Comparison of ENCODE assay signal across 21 cellular contexts in the genomic region with DNA sequence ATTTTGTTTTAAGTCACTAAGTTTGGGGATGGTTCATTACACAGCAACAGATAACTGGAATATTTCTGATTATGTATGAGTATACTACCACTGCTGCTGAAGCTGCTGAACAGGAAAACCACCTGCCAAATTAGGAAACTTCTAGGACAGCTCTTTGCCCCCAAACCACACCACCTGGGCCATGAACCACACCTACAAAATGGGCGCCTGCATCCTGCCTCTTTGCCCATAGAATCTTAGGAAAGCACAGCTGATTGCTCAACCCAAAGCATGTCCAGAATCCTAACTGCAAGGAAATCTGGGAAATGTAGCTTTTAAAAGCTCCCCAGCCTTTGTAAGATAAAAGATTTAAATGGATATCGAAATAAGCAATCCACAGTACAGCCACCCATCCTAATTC. TPM values are rescaled to one million over a fixed set of nuclear protein-coding genes. Genes with fewer than 3 reads are reported as not detected.
A peak's percentile ranks its signal among the peaks of the same experiment; 100 is the strongest.
DNase-seq lines count a peak whose midpoint lies in the region; ATAC-seq, FAIRE-seq and TF ChIP-seq lines count a peak whose summit lies in the region.
"Had no signal": no experiment of that assay in that cellular context is flagged by ENCODE, and none has a peak within 500 bp of the region (broad histone marks: within the 10 kb centered on the region; RNA-seq: fewer than 3 reads in every experiment).

No MANE protein-coding gene starts in this region.

- no peak overlapping the region for H3K4me2 ChIP-seq in DND-41 (ENCODE audit: insufficient read depth, low read length)
- H3K4me2 ChIP-seq: GM23338 had no signal

- H3K79me2 ChIP-seq in DND-41 (ENCODE audit: insufficient read depth, low read length): no peaks in the 10 kb centered on the region

- WGBS in pancreas, 2 donors: 51 to 56% methylated on average over 2 of the region's 2 CpGs
- WGBS in small intestine, 3 donors: 13 to 49% (median 24%) methylated on average over 2 of the region's 2 CpGs

- FAIRE-seq in pancreas (lab: Jason Lieb, UNC) (no peak), small intestine (lab: Jason Lieb, UNC) (no peak)
- FAIRE-seq: D721Med, G401.6 had no signal

- no peak overlapping the region for H3K9ac ChIP-seq in DND-41 (ENCODE audit: low read depth, low read length)

- POLR2A ChIA-PET in HEK293T (lab: Yijun Ruan, JAX): interaction anchor here (1.3 kb wide), 1 partner anchor 32 kb away, joined by 3 read pairs; no protein-coding TSS in a partner anchor

- H2AFZ ChIP-seq in DND-41 (ENCODE audit: low read depth, low read length): no peak overlapping the region
- H2AFZ ChIP-seq: GM23338 had no signal

- H3K4me3 ChIP-seq in DND-41 (ENCODE audit: low read depth in 1 of 2, low read length in 2 of 2) (no peak overlapping the region), pancreas (no peak overlapping the region), small intestine (ENCODE audit: low read depth in 1 of 2, low read length in 2 of 2) (no peak overlapping the region)
- H3K4me3 ChIP-seq: GM23338 had no signal

- ATAC-seq in DND-41 (ENCODE audit: insufficient read depth, low read depth) (peak; percentile 78), left lobe of liver (peak; percentile 52), pancreas (peak in 3 of 4 donors; percentile 19 to 41 (median 37)), GM21381 (IDR thresholded peaks at IDR 0.05; ENCODE audit: unreplicated experiment) (no peak)
- ATAC-seq: CD8-positive, alpha-beta T cell; GM23338 had no signal

- H4K20me1 ChIP-seq in DND-41 (ENCODE audit: insufficient read depth, low read length): no peaks in the 10 kb centered on the region

- no peaks in the 10 kb centered on the region for H3K9me3 ChIP-seq in DND-41 (ENCODE audit: insufficient read depth, low read length, severe bottlenecking)
- no peaks in the 10 kb centered on the region for H3K9me3 ChIP-seq in pancreas
- H3K9me3 ChIP-seq in small intestine (ENCODE audit: control insufficient read depth, low read depth): no peaks in the 10 kb centered on the region

- intact Hi-C loops in pancreas (cut with DNase I): no loop called here

- peak overlapping the region; percentile 75 for H3K27ac ChIP-seq in DND-41 (ENCODE audit: low read length)
- peak overlapping the region in 2 of 4 donors; percentile 65 to 73 for H3K27ac ChIP-seq in pancreas
- H3K27ac ChIP-seq in small intestine (ENCODE audit: low read depth in 1 of 2, low read length in 1 of 2): peak overlapping the region in 1 of 2 donors; percentile 50

- DNase-seq in DND-41 (peak; percentile 42), SW480 (ENCODE audit: low spot score) (peak; percentile 23), left lobe of liver (ENCODE audit: low spot score) (no peak), pancreas (no peak), HEK293T (ENCODE audit: extremely low spot score) (no peak), Kasumi-1 (lab: John Stamatoyannopoulos, UW) (no peak), small intestine (no peak)
- DNase-seq: ACHN; CD8-positive, alpha-beta T cell; DMS79; NCI-H1417 treated with DMSO at 0.1 percent for 48 hours; NCI-H1930; NCI-H526 treated with DMSO at 0.1 percent for 48 hours; NK-92 treated with Interleukin-12 subunit alpha and Interleukin-12 subunit beta, amount 100 ng/mL, for 24 hours; OCI-M1; RPMI8226 had no signal

- H3K4me1 ChIP-seq in DND-41 (ENCODE audit: insufficient read depth, low read length) (peaks cover 21% of the 10 kb centered on the region), pancreas (peaks cover 24 to 44% (median 25%) of the 10 kb centered on the region in 3 donors), small intestine (ENCODE audit: control insufficient read depth in 2 of 2, insufficient read depth in 1 of 2, low read depth in 1 of 2, low read length in 1 of 2) (peaks cover 0 to 3% of the 10 kb centered on the region in 2 donors)

- no peaks in the 10 kb centered on the region for H3K36me3 ChIP-seq in DND-41 (ENCODE audit: insufficient read depth, low read length)
- H3K36me3 ChIP-seq in pancreas: no peaks in the 10 kb centered on the region
- H3K36me3 ChIP-seq in small intestine (ENCODE audit: control insufficient read depth in 2 of 2, insufficient read depth in 2 of 2, low read length in 2 of 2): no peaks in the 10 kb centered on the region

- no peak for TF ChIP-seq CTCF in DND-41 (IDR thresholded peaks at IDR 0.05; ENCODE audit: borderline replicate concordance, extremely low read depth, low read length, poor library complexity, severe bottlenecking)
- no peak for TF ChIP-seq CTCF in pancreas (IDR thresholded peaks at IDR 0.05)

- H3K27me3 ChIP-seq in DND-41 (ENCODE audit: insufficient read depth, low read length, poor library complexity): no peaks in the 10 kb centered on the region
- H3K27me3 ChIP-seq in pancreas: no peaks in the 10 kb centered on the region
- no peaks in the 10 kb centered on the region for H3K27me3 ChIP-seq in small intestine (ENCODE audit: control insufficient read depth in 2 of 2, insufficient read depth in 2 of 2, low read length in 2 of 2)

- CTCF ChIA-PET in HEK293T (lab: Yijun Ruan, JAX): interaction anchor here (1.5 kb wide), 1 partner anchor 31 kb away, joined by 5 read pairs; no protein-coding TSS in a partner anchor

TF ChIP-seq in HEK293T, 16 proteins besides CTCF, POLR2A, EP300 and RAD21:
- TF ChIP-seq ELF4 (IDR thresholded peaks at IDR 0.05): no peak
TF ChIP-seq in HEK293T: peak in this region for 0.

RNA-seq across cellular contexts. Expression of gene C9orf152, which starts 6.6 kb away (rescaled TPM):
- total RNA-seq in left lobe of liver (3.0 TPM), pancreas (1 to 10 TPM; 1.0 to 8.9 (median 3.2) TPM)
- polyA plus RNA-seq in pancreas (1 to 10 TPM in 1 of 2 donors, under 1 TPM in 1; 0.85 to 1.3 TPM), small intestine (10 to 100 TPM in 2 of 3 donors, 1 to 10 TPM in 1; 6.5 to 25.7 (median 12.1) TPM)
- total RNA-seq: CD8-positive, alpha-beta T cell; GM23338; LHCN-M2 had no signal
- polyA plus RNA-seq: GM23338 had no signal

RNA-seq across cellular contexts. Expression of gene TXN, which starts 41.8 kb away (rescaled TPM):
- total RNA-seq in left lobe of liver (111 TPM), pancreas (10 to 100 TPM; 44.3 to 87.6 (median 67.2) TPM)
- polyA plus RNA-seq in pancreas (10 to 100 TPM; 88.4 to 99.5 TPM), small intestine (100 to 1,000 TPM; 483 to 881 (median 628) TPM)

Comparison
In these comparisons a context has a peak if more than half of its experiments do, and no peak if none do; other contexts are left out.
1. DNase-seq: peak in DND-41 (single experiment) and SW480 (single experiment); none in left lobe of liver (single experiment), pancreas (0 of 6), HEK293T (single experiment), Kasumi-1 (0 of 2) and small intestine (single experiment).